Comparison of ENCODE assay signal across 8 cellular contexts in genomic region chr14:33950320-33951182, GRCh38. TPM values are rescaled to one million over a fixed set of nuclear protein-coding genes. Genes with fewer than 3 reads are reported as not detected.
A peak's percentile ranks its signal among the peaks of the same experiment; 100 is the strongest.
DNase-seq lines count a peak whose midpoint lies in the region; ATAC-seq and TF ChIP-seq lines count a peak whose summit lies in the region.

TSS of gene EGLN3 (minus strand) at chr14:33951074. CDS start at chr14:33950752, 322 bp downstream.

- 0% methylated on average over 4 to 11 of the region's 91 CpGs for whole genome bisulfite sequencing in esophagus squamous epithelium, 2 donors

- peaks cover 65% of the 10 kb centered on the region for H3K27me3 Mint-ChIP-seq in activated T-cell treated with anti-CD3 and anti-CD28 coated beads, Interleukin-2, amount 50 U/mL, for 24 hours

- peaks cover 3 to 34% (median 5%) of the 10 kb centered on the region in 3 donors for H3K4me1 ChIP-seq in esophagus squamous epithelium
- peaks cover 21% of the 10 kb centered on the region for H3K4me1 ChIP-seq in mucosa of stomach (ENCODE audit: control insufficient read depth, insufficient read depth, low read length)

- peak in 2 of 4 donors; percentile 88 to 94 for TF ChIP-seq POLR2A in esophagus squamous epithelium (IDR thresholded peaks at IDR 0.05)

- H3K4me3 ChIP-seq in esophagus squamous epithelium (peak within 1 kb of the TSS; percentile 54 to 80 (median 73)), mucosa of stomach (ENCODE audit: low read length) (peak within 1 kb of the TSS; percentile 37)

- no peaks in the 10 kb centered on the region for H3K36me3 Mint-ChIP-seq in activated T-cell treated with anti-CD3 and anti-CD28 coated beads, Interleukin-2, amount 50 U/mL, for 24 hours (ENCODE audit: low read depth)

- no peak within 1 kb of the TSS for H3K27ac Mint-ChIP-seq in activated T-cell treated with anti-CD3 and anti-CD28 coated beads, Interleukin-2, amount 50 U/mL, for 24 hours

- H3K9me3 ChIP-seq in esophagus squamous epithelium (no peaks in the 10 kb centered on the region), mucosa of stomach (ENCODE audit: control insufficient read depth, low read length) (no peaks in the 10 kb centered on the region)

- H3K36me3 ChIP-seq in esophagus squamous epithelium: no peaks in the 10 kb centered on the region
- H3K36me3 ChIP-seq in mucosa of stomach (ENCODE audit: control insufficient read depth, insufficient read depth, low read length): no peaks in the 10 kb centered on the region

- H3K4me3 Mint-ChIP-seq in activated T-cell treated with anti-CD3 and anti-CD28 coated beads, Interleukin-2, amount 50 U/mL, for 24 hours: peak within 1 kb of the TSS; percentile 79

- DNase-seq in C1 segment of cervical spinal cord (lab: John Stamatoyannopoulos, UW): peak in 13 of 14 donors; percentile 48 to 94 (median 86)
- DNase-seq in NCI-H748 treated with DMSO at 0.1 percent for 48 hours (lab: John Stamatoyannopoulos, UW): peak; percentile 70
- peak; percentile 79 for DNase-seq in activated T-cell treated with anti-CD3 and anti-CD28 coated beads, Interleukin-2, amount 50 U/mL, for 24 hours
- DNase-seq in esophagus squamous epithelium (lab: John Stamatoyannopoulos, UW): no peak
- DNase-seq in stimulated activated naive CD4-positive, alpha-beta T cell treated with Interleukin-2 at 50 U/mL for 16 hours (lab: John Stamatoyannopoulos, UW): peak; percentile 47

- ATAC-seq in GM19043 (IDR thresholded peaks at IDR 0.05; ENCODE audit: low read depth, unreplicated experiment): peak; percentile 78
- peak; percentile 75 for ATAC-seq in HG03342 (IDR thresholded peaks at IDR 0.05; ENCODE audit: unreplicated experiment)

- TF ChIP-seq CTCF in esophagus squamous epithelium (IDR thresholded peaks at IDR 0.05): no peak

- H3K27me3 ChIP-seq in esophagus squamous epithelium (peaks cover 0 to 54% (median 0%) of the 10 kb centered on the region in 4 donors), mucosa of stomach (ENCODE audit: control insufficient read depth, insufficient read depth, low read length) (peaks cover 4% of the 10 kb centered on the region)

- H3K9me3 Mint-ChIP-seq in activated T-cell treated with anti-CD3 and anti-CD28 coated beads, Interleukin-2, amount 50 U/mL, for 24 hours: no peaks in the 10 kb centered on the region

- intact Hi-C loops in esophagus squamous epithelium (cut with DNase I): no loop called here

- peak within 1 kb of the TSS; percentile 78 for H3K9ac ChIP-seq in mucosa of stomach (ENCODE audit: low read length)

- H3K4me1 Mint-ChIP-seq in activated T-cell treated with anti-CD3 and anti-CD28 coated beads, Interleukin-2, amount 50 U/mL, for 24 hours (ENCODE audit: low read depth): peaks cover 31% of the 10 kb centered on the region

- peak within 1 kb of the TSS; percentile 71 to 84 (median 77) for H3K27ac ChIP-seq in esophagus squamous epithelium

RNA-seq across cellular contexts. Expression of gene EGLN3, which starts in this region (rescaled TPM):
- total RNA-seq in esophagus squamous epithelium: 10 to 100 TPM; 11.4 to 35.1 (median 25.0) TPM
